In the genomic region with DNA sequence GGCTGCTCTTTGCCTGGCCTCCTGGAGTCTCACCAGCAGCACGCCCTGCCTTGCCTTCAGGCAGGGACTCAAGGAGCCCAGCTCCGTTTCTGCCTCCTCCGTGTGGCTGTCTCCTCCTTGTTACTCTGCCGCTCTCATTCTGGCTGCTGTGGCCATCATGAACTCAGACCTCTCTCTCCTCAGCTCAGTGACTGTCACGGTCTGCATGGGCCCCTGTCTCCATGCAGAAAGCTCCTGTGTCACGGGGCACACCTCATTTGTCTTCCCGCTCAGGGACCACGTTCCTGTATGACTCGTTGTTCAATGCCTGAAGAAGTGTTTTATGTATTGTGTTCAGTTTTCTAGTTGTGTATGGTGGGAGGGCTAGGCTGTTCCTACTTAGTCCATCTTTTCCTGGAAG, we compare ENCODE assay signal across 1 cellular context.
TF ChIP-seq lines count a peak whose summit lies in the region.

No MANE protein-coding gene starts in this region.

TF ChIP-seq in IMR-90, 13 proteins besides CTCF, POLR2A, EP300 and RAD21 (continued from another document):
- TF ChIP-seq, protein P1, sequence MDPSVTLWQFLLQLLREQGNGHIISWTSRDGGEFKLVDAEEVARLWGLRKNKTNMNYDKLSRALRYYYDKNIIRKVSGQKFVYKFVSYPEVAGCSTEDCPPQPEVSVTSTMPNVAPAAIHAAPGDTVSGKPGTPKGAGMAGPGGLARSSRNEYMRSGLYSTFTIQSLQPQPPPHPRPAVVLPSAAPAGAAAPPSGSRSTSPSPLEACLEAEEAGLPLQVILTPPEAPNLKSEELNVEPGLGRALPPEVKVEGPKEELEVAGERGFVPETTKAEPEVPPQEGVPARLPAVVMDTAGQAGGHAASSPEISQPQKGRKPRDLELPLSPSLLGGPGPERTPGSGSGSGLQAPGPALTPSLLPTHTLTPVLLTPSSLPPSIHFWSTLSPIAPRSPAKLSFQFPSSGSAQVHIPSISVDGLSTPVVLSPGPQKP (IDR thresholded peaks at IDR 0.05; ENCODE audit: borderline replicate concordance, low read depth, low read length): no peak
- no peak for TF ChIP-seq MAFK (IDR thresholded peaks at IDR 0.05; ENCODE audit: low read depth, low read length)
